Comparison of ENCODE assay signal across 10 cellular contexts in the genomic region with DNA sequence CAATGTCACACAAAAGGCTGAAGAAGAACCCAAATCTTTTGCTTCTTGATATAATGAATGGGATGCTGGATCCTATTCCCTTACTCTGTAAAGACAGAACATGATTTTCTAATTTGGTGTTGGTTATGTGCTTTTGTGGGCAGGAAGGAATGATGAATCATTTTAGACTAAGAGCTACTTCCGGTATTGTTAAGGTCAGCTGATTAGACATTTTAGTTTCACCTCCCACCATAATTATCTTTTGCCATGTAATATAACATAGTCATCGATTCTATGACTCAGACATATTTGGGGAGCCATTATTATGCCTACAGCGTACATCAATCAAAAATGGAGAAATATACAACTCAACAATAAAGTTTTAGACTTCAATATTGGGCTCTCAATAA.
DNase-seq lines count a peak whose midpoint lies in the region; ATAC-seq and TF ChIP-seq lines count a peak whose summit lies in the region.
"Had no signal": no experiment of that assay in that cellular context is flagged by ENCODE, and none has a peak within 500 bp of the region (broad histone marks: within the 10 kb centered on the region; RNA-seq: fewer than 3 reads in every experiment).

No MANE protein-coding gene starts in this region.

- peak overlapping the region; percentile 27 to 81 (median 50); a peak in 18 of 22 replicates for H3K4me2 ChIP-seq in BLaER1 treated with 17β-estradiol and CSF1 and Interleukin-3, amounts not matched to agents 10 nM and 100 nM

- peak; percentile 35 for ATAC-seq in SK-N-SH treated with all-trans-retinoic acid at 6 μM for 48 hours
- ATAC-seq in HG02840 (IDR thresholded peaks at IDR 0.05; ENCODE audit: low FRiP score, unreplicated experiment): no peak
- ATAC-seq in HG02938 (IDR thresholded peaks at IDR 0.05; ENCODE audit: unreplicated experiment): no peak
- no peak for ATAC-seq in HG03159 (IDR thresholded peaks at IDR 0.05; ENCODE audit: unreplicated experiment)

- H4K20me1 ChIP-seq in BLaER1 treated with 17β-estradiol and CSF1 and Interleukin-3, amounts not matched to agents 10 nM and 100 nM: no peaks in the 10 kb centered on the region

- H3K27ac ChIP-seq in BLaER1 treated with 17β-estradiol and CSF1 and Interleukin-3, amounts not matched to agents 10 nM and 100 nM: peak overlapping the region in 6 of 11 experiments; percentile 5 to 53 (median 16); a peak in 8 of 22 replicates
- no peak overlapping the region for H3K27ac ChIP-seq in caudate nucleus (ENCODE audit: low read depth, low read length)
- H3K27ac ChIP-seq: neutrophil had no signal

- no peaks in the 10 kb centered on the region for H3K36me3 ChIP-seq in BLaER1 treated with 17β-estradiol and CSF1 and Interleukin-3, amounts not matched to agents 10 nM and 100 nM
- H3K36me3 ChIP-seq: neutrophil had no signal

- H3K27me3 ChIP-seq in BLaER1 treated with 17β-estradiol and CSF1 and Interleukin-3, amounts not matched to agents 10 nM and 100 nM: no peaks in the 10 kb centered on the region
- H3K27me3 ChIP-seq: neutrophil had no signal

- H3K4me3 ChIP-seq in BLaER1 treated with 17β-estradiol and CSF1 and Interleukin-3, amounts not matched to agents 10 nM and 100 nM: no peak overlapping the region
- H3K4me3 ChIP-seq in foreskin fibroblast (ENCODE audit: low read depth in 1 of 2, low read length in 2 of 2): no peak overlapping the region

- H3K9ac ChIP-seq in BLaER1 treated with 17β-estradiol and CSF1 and Interleukin-3, amounts not matched to agents 10 nM and 100 nM: no peak overlapping the region

- H3K9me3 ChIP-seq in BLaER1 treated with 17β-estradiol and CSF1 and Interleukin-3, amounts not matched to agents 10 nM and 100 nM (replicated peaks in 1 of 11): peaks cover 0 to 11% (median 0%) of the 10 kb centered on the region in 11 experiments; a peak in 3 of 22 replicates
- H3K9me3 ChIP-seq: neutrophil had no signal

- no peak for TF ChIP-seq CTCF in foreskin fibroblast (IDR thresholded peaks at IDR 0.05; ENCODE audit: low read depth, low read length)

- DNase-seq in HCEC 1CT (peak; percentile 58), foreskin fibroblast (peak; percentile 35 to 68), caudate nucleus (lab: John Stamatoyannopoulos, UW) (no peak)
- DNase-seq: NCI-H446 treated with DMSO at 0.1 percent for 48 hours had no signal

- peaks cover 11 to 28% (median 17%) of the 10 kb centered on the region in 10 experiments for H3K4me1 ChIP-seq in BLaER1 treated with 17β-estradiol and CSF1 and Interleukin-3, amounts not matched to agents 10 nM and 100 nM

TF ChIP-seq in SK-N-SH treated with all-trans-retinoic acid at 6 μM for 48 hours, 23 proteins besides CTCF, POLR2A, EP300 and RAD21:
- TF ChIP-seq PPARA (CRISPR knock-in tag; IDR thresholded peaks at IDR 0.05; ENCODE audit: borderline replicate concordance) (no peak), ZNF8 (CRISPR knock-in tag; IDR thresholded peaks at IDR 0.05) (no peak), RARB (CRISPR knock-in tag; IDR thresholded peaks at IDR 0.05) (no peak), TOX (CRISPR knock-in tag; IDR thresholded peaks at IDR 0.05; ENCODE audit: borderline replicate concordance) (no peak), BACH2 (CRISPR knock-in tag; IDR thresholded peaks at IDR 0.05; ENCODE audit: borderline replicate concordance) (no peak), CSDC2 (CRISPR knock-in tag; IDR thresholded peaks at IDR 0.05) (no peak)

Comparison
In these comparisons a context has a peak if more than half of its experiments do, and no peak if none do; other contexts are left out.
1. DNase-seq: peak in HCEC 1CT (single experiment) and foreskin fibroblast (2 of 2); none in caudate nucleus (0 of 61).